In genomic region chr14:101553393-101553792, GRCh38 we compare ENCODE assay signal across 23 cellular contexts. TPM values are rescaled to one million over a fixed set of nuclear protein-coding genes. Genes with fewer than 3 reads are reported as not detected.
DNase-seq lines count a peak whose midpoint lies in the region; ATAC-seq, FAIRE-seq and TF ChIP-seq lines count a peak whose summit lies in the region.
"Had no signal": no experiment of that assay in that cellular context is flagged by ENCODE, and none has a peak within 500 bp of the region (broad histone marks: within the 10 kb centered on the region; RNA-seq: fewer than 3 reads in every experiment).

No MANE protein-coding gene starts in this region.

- H3K9me1 ChIP-seq in K562 (ENCODE audit: control insufficient read depth, insufficient read depth, low read length): no peaks in the 10 kb centered on the region

- H3K4me2 ChIP-seq in HepG2 (ENCODE audit: low read depth, low read length): no peak overlapping the region
- H3K4me2 ChIP-seq in K562 (ENCODE audit: insufficient read depth, low read length): no peak overlapping the region
- H3K4me2 ChIP-seq in osteoblast (ENCODE audit: insufficient read depth, low read length): no peak overlapping the region

- no peak overlapping the region for H2AFZ ChIP-seq in HepG2 (ENCODE audit: low read length)
- H2AFZ ChIP-seq in K562 (ENCODE audit: low read depth, low read length): no peak overlapping the region
- H2AFZ ChIP-seq in osteoblast (ENCODE audit: low read length): no peak overlapping the region
- H2AFZ ChIP-seq: GM23248 had no signal

- no peak for TF ChIP-seq POLR2A in HepG2 (IDR thresholded peaks at IDR 0.05; ENCODE audit: insufficient read depth in 1 of 2, low read depth in 2 of 2, low read length in 2 of 2)
- no peak for TF ChIP-seq POLR2A in right lobe of liver (IDR thresholded peaks at IDR 0.05)
- TF ChIP-seq POLR2A in K562 (conservative IDR thresholded peaks at IDR 0.05): no peak

- H3K36me3 ChIP-seq in HepG2 (replicated peaks in 1 of 2; ENCODE audit: control insufficient read depth in 1 of 2, insufficient read depth in 2 of 2, low read length in 2 of 2) (no peaks in the 10 kb centered on the region), right lobe of liver (no peaks in the 10 kb centered on the region), K562 (ENCODE audit: control insufficient read depth, insufficient read depth, low read length) (no peaks in the 10 kb centered on the region), osteoblast (ENCODE audit: insufficient read depth, low read length) (no peaks in the 10 kb centered on the region)

- no peaks in the 10 kb centered on the region for H3K9me3 ChIP-seq in HepG2 (ENCODE audit: low read length)
- H3K9me3 ChIP-seq in right lobe of liver: no peaks in the 10 kb centered on the region
- no peaks in the 10 kb centered on the region for H3K9me3 ChIP-seq in K562 (replicated peaks; ENCODE audit: control insufficient read depth, insufficient read depth, low read depth, low read length)
- no peaks in the 10 kb centered on the region for H3K9me3 ChIP-seq in osteoblast (ENCODE audit: low read depth, low read length)

- H3K27ac Mint-ChIP-seq in naive thymus-derived CD8-positive, alpha-beta T cell: no peak overlapping the region
- H3K27ac Mint-ChIP-seq: CD4-positive, alpha-beta memory T cell had no signal

- TF ChIP-seq EP300 in HepG2 (IDR thresholded peaks at IDR 0.05; ENCODE audit: low read depth in 2 of 2, low read length in 2 of 2): no peak
- TF ChIP-seq EP300 in HepG2 (CRISPR knock-in tag; IDR thresholded peaks at IDR 0.05; ENCODE audit: borderline replicate concordance): no peak
- no peak for TF ChIP-seq EP300 in K562 (IDR thresholded peaks at IDR 0.05; ENCODE audit: low read length)

- CTCF ChIA-PET in HepG2 (lab: Yijun Ruan, JAX; ENCODE audit: low intra/inter-chr PET ratio, low total read pairs) (no interaction called here), K562 (lab: Yijun Ruan, JAX; ENCODE audit: low intra/inter-chr PET ratio) (no interaction called here)

- H3K36me3 Mint-ChIP-seq in naive thymus-derived CD8-positive, alpha-beta T cell: no peaks in the 10 kb centered on the region
- H3K36me3 Mint-ChIP-seq: CD4-positive, alpha-beta memory T cell had no signal

- H3K27me3 ChIP-seq in HepG2 (ENCODE audit: control insufficient read depth in 1 of 2, insufficient read depth in 2 of 2, low read length in 2 of 2): peaks cover 4 to 15% of the 10 kb centered on the region in 2 experiments; a peak in 4 of 5 replicates
- no peaks in the 10 kb centered on the region for H3K27me3 ChIP-seq in right lobe of liver
- peaks cover 0 to 32% of the 10 kb centered on the region in 2 experiments; a peak in 3 of 5 replicates for H3K27me3 ChIP-seq in K562 (ENCODE audit: control insufficient read depth in 2 of 2, insufficient read depth in 2 of 2, low read length in 2 of 2)
- H3K27me3 ChIP-seq in osteoblast (ENCODE audit: insufficient read depth, low read length): peaks cover 16% of the 10 kb centered on the region

- H3K4me1 ChIP-seq in HepG2 (ENCODE audit: insufficient read depth, low read length): peaks cover 11% of the 10 kb centered on the region
- H3K4me1 ChIP-seq in right lobe of liver: peaks cover 0 to 4% (median 0%) of the 10 kb centered on the region in 4 donors
- peaks cover 0 to 12% of the 10 kb centered on the region in 2 experiments; a peak in 3 of 5 replicates for H3K4me1 ChIP-seq in K562 (replicated peaks in 1 of 2; ENCODE audit: control insufficient read depth in 2 of 2, insufficient read depth in 2 of 2, low read length in 2 of 2)
- no peaks in the 10 kb centered on the region for H3K4me1 ChIP-seq in osteoblast (ENCODE audit: insufficient read depth, low read length)

- TF ChIP-seq RAD21 in HepG2 (CRISPR knock-in tag; IDR thresholded peaks at IDR 0.05): no peak
- TF ChIP-seq RAD21 in K562 (CRISPR knock-in tag; conservative IDR thresholded peaks at IDR 0.05 in 1 of 2, IDR thresholded peaks at IDR 0.05 in 1 of 2): no peak

- POLR2A ChIA-PET in HepG2 (lab: Yijun Ruan, JAX) (no interaction called here), K562 (lab: Yijun Ruan, JAX) (interaction anchor here (0.6 kb wide), 1 partner anchor 12 kb away, joined by 7 read pairs; no protein-coding TSS in a partner anchor)
- POLR2A ChIA-PET in naive thymus-derived CD8-positive, alpha-beta T cell (lab: Charles Lee): no interaction called here

- peaks cover 10 to 43% (median 33%) of the 10 kb centered on the region in 5 donors for H3K27me3 Mint-ChIP-seq in naive thymus-derived CD8-positive, alpha-beta T cell

- no peak for ATAC-seq in HepG2
- ATAC-seq in right lobe of liver: no peak
- no peak for ATAC-seq in K562
- no peak for ATAC-seq in naive thymus-derived CD8-positive, alpha-beta T cell

- no peak overlapping the region for H3K4me3 Mint-ChIP-seq in naive thymus-derived CD8-positive, alpha-beta T cell
- H3K4me3 Mint-ChIP-seq: CD4-positive, alpha-beta memory T cell had no signal

- no peak overlapping the region for H3K4me3 ChIP-seq in HepG2 (replicated peaks in 1 of 3; ENCODE audit: insufficient read depth in 1 of 3, low read depth in 2 of 3, low read length in 3 of 3)
- H3K4me3 ChIP-seq in right lobe of liver: no peak overlapping the region
- H3K4me3 ChIP-seq in K562: no peak overlapping the region
- no peak overlapping the region for H3K4me3 ChIP-seq in osteoblast (ENCODE audit: insufficient read depth, low read length)
- H3K4me3 ChIP-seq: GM23248 had no signal

- H3K27ac ChIP-seq in HepG2 (ENCODE audit: extremely low read length, insufficient read depth, low read length) (no peak overlapping the region), right lobe of liver (no peak overlapping the region), K562 (ENCODE audit: extremely low read depth, low read depth, low read length) (no peak overlapping the region), osteoblast (ENCODE audit: low read depth, low read length) (no peak overlapping the region)
- H3K27ac ChIP-seq: GM23248 had no signal

- no peaks in the 10 kb centered on the region for H3K79me2 ChIP-seq in HepG2 (ENCODE audit: insufficient read depth, low read length)
- no peaks in the 10 kb centered on the region for H3K79me2 ChIP-seq in K562 (ENCODE audit: control insufficient read depth, insufficient read depth, low read length)
- no peaks in the 10 kb centered on the region for H3K79me2 ChIP-seq in osteoblast (ENCODE audit: insufficient read depth, low read length)

- intact Hi-C loops in HepG2 (cut with micrococcal nuclease; ENCODE audit: unreplicated experiment): no loop called here
- intact Hi-C loops in right lobe of liver (cut with DNase I): loop anchor here in 1 of 2 donors (10.0 kb wide), 1 partner anchor 149 kb away; no protein-coding TSS in a partner anchor
- intact Hi-C loops in K562 (cut with micrococcal nuclease): no loop called here

- DNase-seq in HepG2 (ENCODE audit: low spot score) (no peak), right lobe of liver (no peak), K562 (ENCODE audit: extremely low read depth in 1 of 4, low spot score in 3 of 4) (no peak), osteoblast (ENCODE audit: insufficient read length, low spot score, missing footprints) (peak; percentile 80), NCI-H510A (lab: John Stamatoyannopoulos, UW) (no peak)
- DNase-seq in naive thymus-derived CD8-positive, alpha-beta T cell: no peak
- DNase-seq: 8988T; C1 segment of cervical spinal cord; CD4-positive, alpha-beta memory T cell; COR-L47; DMS53; DMS79 treated with DMSO at 0.1 percent for 48 hours; GF-D8; GM23248; H7; HCEC 1CT had no signal

- no peak for TF ChIP-seq CTCF in HepG2 (CRISPR knock-in tag; IDR thresholded peaks at IDR 0.05)
- TF ChIP-seq CTCF in right lobe of liver (IDR thresholded peaks at IDR 0.05): no peak
- TF ChIP-seq CTCF in K562 (IDR thresholded peaks at IDR 0.05 in 2 of 3, conservative IDR thresholded peaks at IDR 0.05 in 1 of 3; ENCODE audit: insufficient read depth in 2 of 3, low read depth in 1 of 3, low read length in 3 of 3): no peak
- no peak for TF ChIP-seq CTCF in osteoblast (IDR thresholded peaks at IDR 0.05; ENCODE audit: extremely low read depth, low read depth, low read length)

- peaks cover 0 to 10% (median 0%) of the 10 kb centered on the region in 9 donors for H3K9me3 Mint-ChIP-seq in naive thymus-derived CD8-positive, alpha-beta T cell

- 33% methylated on average over 1 of the region's 1 CpG for WGBS in HepG2 (ENCODE audit: low lambda C conversion rate)
- no CpG with 5 or more reads among the region's 1 CpG for WGBS in right lobe of liver (ENCODE audit: insufficient coverage, low coverage, low lambda C conversion rate, missing lambda C conversion rate)
- WGBS in K562 (ENCODE audit: insufficient coverage, low coverage, missing lambda C conversion rate): 8% methylated on average over 1 of the region's 1 CpG

- H4K20me1 ChIP-seq in HepG2 (ENCODE audit: insufficient read depth, low read length) (no peaks in the 10 kb centered on the region), K562 (replicated peaks; ENCODE audit: control insufficient read depth, insufficient read depth, low read length) (no peaks in the 10 kb centered on the region), osteoblast (ENCODE audit: insufficient read depth, low read length) (no peaks in the 10 kb centered on the region)

- peaks cover 0 to 9% (median 0%) of the 10 kb centered on the region in 4 donors for H3K4me1 Mint-ChIP-seq in naive thymus-derived CD8-positive, alpha-beta T cell

- H3K9ac ChIP-seq in HepG2 (ENCODE audit: insufficient read depth, low read depth, low read length) (no peak overlapping the region), K562 (ENCODE audit: insufficient read depth in 1 of 2, low read depth in 2 of 2, low read length in 2 of 2) (no peak overlapping the region)
- H3K9ac ChIP-seq: GM23248 had no signal

- in situ Hi-C loops in HepG2 (cut with HindIII; ENCODE audit: extremely low pct_ligation_motif_present, low pct_unique_long_range_greater_than_20kb) (no loop called here), K562 (cut with MboI) (no loop called here)

- FAIRE-seq in HepG2 (lab: Jason Lieb, UNC) (no peak), K562 (lab: Jason Lieb, UNC) (no peak)
- FAIRE-seq: GM12891, GM18507, H1 had no signal

- BruUV-seq in HepG2 (replicated peaks; lab: Mats Ljungman, UMichigan): no TSS peak
- BruUV-seq in K562 (replicated peaks; lab: Mats Ljungman, UMichigan): no TSS peak

RNA-seq across cellular contexts. Expression of gene DIO3, which starts 7.9 kb away (rescaled TPM):
- total RNA-seq in HepG2 (2016; rRNA removed; fragmentation: Illumina TruSeq; extraction: Trizol) (not detected in 2 replicates), right lobe of liver (1 to 10 TPM in 1 of 6 experiments, under 1 TPM in 1, not detected in 4; 0.39 to 6.4 TPM), K562 (2014; rRNA removed) (not detected in 2 replicates), K562 (2014; rRNA removed; fragmentation: Illumina TruSeq; extraction: Trizol) (not detected in 2 replicates), K562 (2015; rRNA removed; fragmentation: Illumina TruSeq; extraction: Trizol) (not detected in 2 replicates), K562 (2021) (not detected in 2 replicates), osteoblast (not detected in 2 replicates)
- not detected in 2 replicates for total RNA-seq in HepG2 (2016; cell fraction: cytosol; rRNA removed; fragmentation: Illumina TruSeq; extraction: Trizol; ENCODE audit: low read depth)
- not detected in 2 replicates for total RNA-seq in HepG2 (2016; cell fraction: insoluble cytoplasmic fraction; rRNA removed; fragmentation: Illumina TruSeq; extraction: Trizol)
- total RNA-seq in HepG2 (2016; cell fraction: membrane; rRNA removed; fragmentation: Illumina TruSeq; extraction: Trizol): not detected in 2 replicates
- total RNA-seq in HepG2 (2016; cell fraction: nucleus; rRNA removed; fragmentation: Illumina TruSeq; extraction: Trizol): not detected in 2 replicates
- polyA plus RNA-seq in HepG2 (2011; rRNA removed) (not detected in 2 replicates), K562 (2011; rRNA removed) (not detected in 2 replicates), K562 (2014; fragmentation: Illumina TruSeq; extraction: Trizol) (not detected in 2 replicates), K562 (2014; fragmentation: Nextera tagmentation; extraction: Ambion mirVana) (not detected), K562 (2014; rRNA removed) (not detected in 2 replicates)
- polyA plus RNA-seq in HepG2 (2011; cell fraction: cytosol; rRNA removed): not detected in 2 replicates
- not detected in 2 replicates for polyA plus RNA-seq in HepG2 (2011; cell fraction: nucleus; rRNA removed)
- polyA plus RNA-seq in HepG2 (2012): not detected in 2 replicates
- not detected in 2 replicates for polyA plus RNA-seq in HepG2 (2016; cell fraction: cytosol; fragmentation: Illumina TruSeq; extraction: Trizol; ENCODE audit: low read depth)
- polyA plus RNA-seq in HepG2 (2016; cell fraction: insoluble cytoplasmic fraction; fragmentation: Illumina TruSeq; extraction: Trizol; ENCODE audit: low read depth): not detected in 2 replicates
- polyA plus RNA-seq in HepG2 (2016; cell fraction: membrane; fragmentation: Illumina TruSeq; extraction: Trizol; ENCODE audit: low read depth): not detected in 2 replicates
- polyA plus RNA-seq in HepG2 (2016; cell fraction: nucleus; fragmentation: Illumina TruSeq; extraction: Trizol; ENCODE audit: insufficient read depth, low read depth): not detected in 2 replicates
- polyA minus RNA-seq in HepG2 (2011; rRNA and poly(A)+ RNA removed; ENCODE audit: low replicate concordance): 0.10 and 7.2 TPM in 2 replicates
- not detected in 2 replicates for polyA minus RNA-seq in HepG2 (2011; cell fraction: cytosol; rRNA and poly(A)+ RNA removed)
- polyA minus RNA-seq in HepG2 (2011; cell fraction: nucleus; rRNA and poly(A)+ RNA removed): not detected in 2 replicates
- not detected in 2 replicates for total RNA-seq in K562 (2011; cell fraction: chromatin; rRNA removed; ENCODE audit: low replicate concordance)
- not detected in 2 replicates for total RNA-seq in K562 (2011; cell fraction: nucleolus; rRNA removed)
- total RNA-seq in K562 (2011; cell fraction: nucleoplasm; rRNA removed): not detected in 2 replicates
- not detected in 2 replicates for polyA plus RNA-seq in K562 (2011; cell fraction: cytosol; rRNA removed)
- not detected in 2 replicates for polyA plus RNA-seq in K562 (2011; cell fraction: nucleus; rRNA removed)
- polyA plus RNA-seq in K562 (2012): not detected in 2 replicates
- polyA minus RNA-seq in K562 (2011; rRNA and poly(A)+ RNA removed): not detected in 2 replicates
- polyA minus RNA-seq in K562 (2011; cell fraction: cytosol; rRNA and poly(A)+ RNA removed): not detected in 2 replicates
- polyA minus RNA-seq in K562 (2011; cell fraction: nucleus; rRNA and poly(A)+ RNA removed): not detected in 2 replicates
- not detected for total RNA-seq in naive thymus-derived CD8-positive, alpha-beta T cell
- not detected for polyA plus RNA-seq in naive thymus-derived CD8-positive, alpha-beta T cell
- total RNA-seq: A673; CD4-positive, alpha-beta memory T cell; Daoy; G401; GM23248 had no signal
- polyA plus RNA-seq: BJ; CD4-positive, alpha-beta memory T cell; GM23248 had no signal

Comparison
In these comparisons a context has a peak if more than half of its experiments do, and no peak if none do; other contexts are left out.
1. Of the 241 proteins assayed by ChIP-seq in both HepG2 and K562: peak only in HepG2: none; only in K562: ADNP and KDM1A; in both: none; in neither: 239.